Comparison of ENCODE assay signal across 28 cellular contexts in genomic region chr15:26148461-26148860, GRCh38.
"Had no signal": no experiment of that assay in that cellular context is flagged by ENCODE, and none has a peak within 500 bp of the region (broad histone marks: within the 10 kb centered on the region; RNA-seq: fewer than 3 reads in every experiment).

No MANE protein-coding gene starts in this region.

- H3K9me3 ChIP-seq: ascending aorta, esophagus muscularis mucosa, gastrocnemius medialis had no signal

- H3K4me3 ChIP-seq: ascending aorta, breast epithelium, cardiac muscle cell, coronary artery, dorsolateral prefrontal cortex, esophagus muscularis mucosa, gastrocnemius medialis, heart right ventricle had no signal

- H3K27ac ChIP-seq: ascending aorta, breast epithelium, cardiac muscle cell, coronary artery, dorsolateral prefrontal cortex, esophagus muscularis mucosa, foreskin keratinocyte, gastrocnemius medialis, heart right ventricle, WERI-Rb-1 had no signal

- H3K27me3 ChIP-seq: ascending aorta, breast epithelium, cardiac muscle cell, esophagus muscularis mucosa, foreskin keratinocyte, gastrocnemius medialis had no signal

- DNase-seq: activated B cell treated with CpG ODN at 0.5 μM for 24 hours; activated CD4-positive, alpha-beta T cell treated with anti-CD3 and anti-CD28 coated beads for 48 hours; activated CD4-positive, alpha-beta T cell treated with anti-CD3 and anti-CD28 coated beads, Interleukin-2, amount 50 U/mL, for 1 hour; activated CD4-positive, alpha-beta T cell treated with anti-CD3 and anti-CD28 coated beads, Interleukin-2, amount 50 U/mL, for 48 hours; activated CD8-positive, alpha-beta memory T cell treated with anti-CD3 and anti-CD28 coated beads for 24 hours; activated CD8-positive, alpha-beta T cell treated with anti-CD3 and anti-CD28 coated beads for 36 hours; activated effector memory CD4-positive, alpha-beta T cell treated with anti-CD3 and anti-CD28 coated beads, Interleukin-2, amount 50 U/mL, for 16 hours; activated naive CD4-positive, alpha-beta T cell treated with anti-CD3 and anti-CD28 coated beads for 36 hours; activated naive CD8-positive, alpha-beta T cell treated with anti-CD3 and anti-CD28 coated beads, Interleukin-2, amount 10 ng/mL, durations not matched to agents 7 days and 5 days; activated T-cell treated with anti-CD3 and anti-CD28 coated beads, Interleukin-2, amount 50 U/mL, for 1 hour; activated T-cell treated with anti-CD3 and anti-CD28 coated beads, Interleukin-2, amount 50 U/mL, for 48 hours; dorsolateral prefrontal cortex; effector memory CD4-positive, alpha-beta T cell; erythroblast; foreskin keratinocyte; gastrocnemius medialis; glutamatergic neuron; heart right ventricle; T-helper 1 cell; T-helper 17 cell; T1000; WERI-Rb-1 had no signal

- ATAC-seq: activated CD4-positive, CD25-positive, alpha-beta regulatory T cell treated with anti-CD3 and anti-CD28 coated beads, Interleukin-2, amount 50 U/mL, for 24 hours; activated CD8-positive, alpha-beta T cell treated with anti-CD3 and anti-CD28 coated beads for 36 hours; foreskin keratinocyte; gastrocnemius medialis; heart right ventricle; T-helper 17 cell had no signal

- H3K4me1 ChIP-seq: ascending aorta, breast epithelium, esophagus muscularis mucosa, foreskin keratinocyte, gastrocnemius medialis, heart right ventricle had no signal

- H3K36me3 ChIP-seq: ascending aorta, breast epithelium, cardiac muscle cell, esophagus muscularis mucosa, gastrocnemius medialis, heart right ventricle, WERI-Rb-1 had no signal
